8 cellular contexts compared by ENCODE assay signal in the genomic region with DNA sequence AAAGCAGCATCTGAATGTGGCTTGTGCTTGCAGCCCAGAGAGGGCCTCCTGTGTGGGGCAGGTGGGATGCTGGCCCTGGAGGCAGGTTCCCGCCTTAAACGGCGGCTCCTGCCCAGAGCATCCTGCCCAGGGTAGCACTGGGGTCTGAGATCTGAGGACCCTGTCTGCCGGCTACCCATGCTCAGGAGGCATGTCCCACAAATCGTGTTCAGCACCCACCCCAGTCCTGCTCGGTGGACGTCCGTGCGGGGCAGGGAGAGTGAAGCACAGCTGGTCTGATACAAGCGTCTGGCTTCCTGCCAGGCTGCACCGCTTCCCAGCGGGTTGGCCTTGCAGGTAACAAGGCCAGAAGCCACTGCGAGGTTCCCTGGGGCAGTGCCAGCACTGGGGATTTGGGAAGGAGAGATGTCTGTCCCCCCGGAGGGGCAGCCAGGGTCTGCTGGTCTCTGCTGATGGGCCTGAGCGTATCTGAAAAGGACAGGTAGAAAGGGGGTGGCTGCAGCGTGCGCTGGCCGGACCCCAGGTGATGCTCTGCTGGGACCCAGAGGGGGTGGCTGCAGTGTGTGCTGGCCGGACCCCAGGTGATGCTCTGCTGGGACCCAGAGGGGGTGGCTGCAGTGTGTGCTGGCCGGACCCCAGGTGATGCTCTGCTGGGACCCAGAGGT. TPM values are rescaled to one million over a fixed set of nuclear protein-coding genes. Genes with fewer than 3 reads are reported as not detected.
DNase-seq lines count a peak whose midpoint lies in the region; ATAC-seq, FAIRE-seq and TF ChIP-seq lines count a peak whose summit lies in the region.

No MANE protein-coding gene starts in this region.

- H3K9me3 ChIP-seq in HepG2 (ENCODE audit: low read length) (no peaks in the 10 kb centered on the region), upper lobe of right lung (no peaks in the 10 kb centered on the region), SK-N-SH (no peaks in the 10 kb centered on the region)

- peak overlapping the region; percentile 44 to 97 for H3K27ac Mint-ChIP-seq in activated naive CD4-positive, alpha-beta T cell treated with anti-CD3 and anti-CD28 coated beads, Interleukin-2, amount 50 U/mL, for 72 hours
- H3K27ac Mint-ChIP-seq in endothelial cell (ENCODE audit: unreplicated experiment), result no peak overlapping the region

- BruUV-seq in HepG2 (replicated peaks; lab: Mats Ljungman, UMichigan), result no TSS peak

- H3K9me2 ChIP-seq in SK-N-SH, result no peaks in the 10 kb centered on the region

- H3K36me3 Mint-ChIP-seq in activated T-cell treated with anti-CD3 and anti-CD28 coated beads, Interleukin-2, amount 50 U/mL, for 4 hours (ENCODE audit: insufficient read depth), result peaks cover 3% of the 10 kb centered on the region
- H3K36me3 Mint-ChIP-seq in activated naive CD4-positive, alpha-beta T cell treated with anti-CD3 and anti-CD28 coated beads, Interleukin-2, amount 50 U/mL, for 72 hours, result peaks cover 6 to 18% of the 10 kb centered on the region in 2 donors
- H3K36me3 Mint-ChIP-seq in endothelial cell (ENCODE audit: low read depth, unreplicated experiment), result peaks cover 3% of the 10 kb centered on the region

- H3K79me2 ChIP-seq in HepG2 (ENCODE audit: insufficient read depth, low read length) (peaks cover 18% of the 10 kb centered on the region), SK-N-SH (ENCODE audit: insufficient read depth) (peaks cover 67% of the 10 kb centered on the region)

- no peak overlapping the region for H2AFZ ChIP-seq in HepG2 (ENCODE audit: low read length)
- H2AFZ ChIP-seq in SK-N-SH (ENCODE audit: low read depth), result no peak overlapping the region

- no peak overlapping the region for H3K27ac ChIP-seq in HepG2 (ENCODE audit: extremely low read length, insufficient read depth, low read length)
- H3K27ac ChIP-seq in upper lobe of right lung, result peak overlapping the region; percentile 89
- peak overlapping the region in 1 of 2 experiments; percentile 50; a peak in 1 of 4 replicates for H3K27ac ChIP-seq in SK-N-SH (ENCODE audit: low read depth in 2 of 2, low read length in 1 of 2)

- H4K20me1 ChIP-seq in HepG2 (ENCODE audit: insufficient read depth, low read length), result peaks cover 2% of the 10 kb centered on the region; the same call in 1 of the 2 replicates
- 0 out of 2 replicates have a peak, but pooled peaks cover 23% of the 10 kb centered on the region for H4K20me1 ChIP-seq in SK-N-SH (ENCODE audit: insufficient read depth)

- FAIRE-seq in HepG2 (lab: Jason Lieb, UNC), result no peak

- DNase-seq in activated T-cell treated with anti-CD3 and anti-CD28 coated beads, Interleukin-2, amount 50 U/mL, for 4 hours, result no peak
- DNase-seq in activated T-cell treated with anti-CD3 and anti-CD28 coated beads, Interleukin-2, amount 50 U/mL, for 1 hour, result no peak
- no peak for DNase-seq in activated naive CD4-positive, alpha-beta T cell treated with anti-CD3 and anti-CD28 coated beads, Interleukin-2, amount 50 U/mL, for 72 hours (ENCODE audit: low spot score in 2 of 2)
- DNase-seq in HepG2 (ENCODE audit: low spot score), result no peak
- no peak for DNase-seq in upper lobe of right lung
- no peak for DNase-seq in SK-N-SH
- DNase-seq in endothelial cell (ENCODE audit: low spot score), result no peak
- DNase-seq in middle frontal gyrus (ENCODE audit: extremely low spot score, low spot score), result no peak

- H3K4me3 ChIP-seq in HepG2 (replicated peaks in 1 of 3; ENCODE audit: insufficient read depth in 1 of 3, low read depth in 2 of 3, low read length in 3 of 3) (no peak overlapping the region), upper lobe of right lung (no peak overlapping the region), SK-N-SH (ENCODE audit: low read depth in 2 of 2, low read length in 1 of 2) (no peak overlapping the region)

- TF ChIP-seq CTCF in HepG2 (CRISPR knock-in tag; IDR thresholded peaks at IDR 0.05) (no peak), upper lobe of right lung (IDR thresholded peaks at IDR 0.05) (no peak), SK-N-SH (IDR thresholded peaks at IDR 0.05) (no peak), endothelial cell (IDR thresholded peaks at IDR 0.05; ENCODE audit: unreplicated experiment) (no peak)

- in situ Hi-C loops in HepG2 (cut with HindIII; ENCODE audit: extremely low pct_ligation_motif_present, low pct_unique_long_range_greater_than_20kb), result no loop called here

- H3K36me3 ChIP-seq in HepG2 (replicated peaks in 1 of 2; ENCODE audit: control insufficient read depth in 1 of 2, insufficient read depth in 2 of 2, low read length in 2 of 2), result peaks cover 8 to 17% of the 10 kb centered on the region in 2 experiments; a peak in 4 of 5 replicates
- peaks cover 6% of the 10 kb centered on the region for H3K36me3 ChIP-seq in upper lobe of right lung
- peaks cover 0 to 21% of the 10 kb centered on the region in 2 experiments for H3K36me3 ChIP-seq in SK-N-SH (replicated peaks in 1 of 2; ENCODE audit: control insufficient read depth in 1 of 2, insufficient read depth in 2 of 2, low read length in 1 of 2)

- no peaks in the 10 kb centered on the region for H3F3A ChIP-seq in SK-N-SH (replicated peaks; ENCODE audit: insufficient read depth)

- H3K4me1 ChIP-seq in HepG2 (ENCODE audit: insufficient read depth, low read length) (peaks cover 21% of the 10 kb centered on the region), upper lobe of right lung (peaks cover 59% of the 10 kb centered on the region), SK-N-SH (ENCODE audit: control insufficient read depth in 1 of 2, insufficient read depth in 2 of 2, low read depth in 1 of 2, low read length in 1 of 2) (peaks cover 4 to 49% of the 10 kb centered on the region in 2 experiments; a peak in 2 of 4 replicates)

- H3K27me3 ChIP-seq in HepG2 (ENCODE audit: control insufficient read depth in 1 of 2, insufficient read depth in 2 of 2, low read length in 2 of 2), result no peaks in the 10 kb centered on the region
- no peaks in the 10 kb centered on the region for H3K27me3 ChIP-seq in upper lobe of right lung
- H3K27me3 ChIP-seq in SK-N-SH (ENCODE audit: insufficient read depth), result no peaks in the 10 kb centered on the region

- no peak for ATAC-seq in activated T-cell treated with anti-CD3 and anti-CD28 coated beads, Interleukin-2, amount 50 U/mL, for 4 hours
- no peak for ATAC-seq in activated naive CD4-positive, alpha-beta T cell treated with anti-CD3 and anti-CD28 coated beads, Interleukin-2, amount 50 U/mL, for 72 hours
- ATAC-seq in HepG2 (no peak), upper lobe of right lung (no peak)

- no peaks in the 10 kb centered on the region for H3K9me3 Mint-ChIP-seq in activated T-cell treated with anti-CD3 and anti-CD28 coated beads, Interleukin-2, amount 50 U/mL, for 4 hours
- H3K9me3 Mint-ChIP-seq in activated naive CD4-positive, alpha-beta T cell treated with anti-CD3 and anti-CD28 coated beads, Interleukin-2, amount 50 U/mL, for 72 hours, result no peaks in the 10 kb centered on the region
- no peaks in the 10 kb centered on the region for H3K9me3 Mint-ChIP-seq in endothelial cell (ENCODE audit: unreplicated experiment)

- no peak for TF ChIP-seq EP300 in HepG2 (IDR thresholded peaks at IDR 0.05; ENCODE audit: low read depth in 2 of 2, low read length in 2 of 2)
- TF ChIP-seq EP300 in HepG2 (CRISPR knock-in tag; IDR thresholded peaks at IDR 0.05; ENCODE audit: borderline replicate concordance), result no peak
- TF ChIP-seq EP300 in SK-N-SH (IDR thresholded peaks at IDR 0.05; ENCODE audit: borderline replicate concordance in 1 of 2, low read depth in 1 of 2, low read length in 1 of 2), result no peak

- H3K4me1 Mint-ChIP-seq in activated T-cell treated with anti-CD3 and anti-CD28 coated beads, Interleukin-2, amount 50 U/mL, for 4 hours (ENCODE audit: low read depth), result peaks cover 50% of the 10 kb centered on the region
- H3K4me1 Mint-ChIP-seq in endothelial cell (ENCODE audit: unreplicated experiment), result peaks cover 3% of the 10 kb centered on the region

- intact Hi-C loops in HepG2 (cut with micrococcal nuclease; ENCODE audit: unreplicated experiment), result no loop called here
- intact Hi-C loops in upper lobe of right lung (cut with DNase I), result no loop called here

- POLR2A ChIA-PET in HepG2 (lab: Yijun Ruan, JAX) (no interaction called here), SK-N-SH (lab: Yijun Ruan, JAX) (no interaction called here)

- TF ChIP-seq POLR2A in HepG2 (IDR thresholded peaks at IDR 0.05; ENCODE audit: insufficient read depth in 1 of 2, low read depth in 2 of 2, low read length in 2 of 2), result no peak

- H3K4me2 ChIP-seq in HepG2 (ENCODE audit: low read depth, low read length) (no peak overlapping the region), SK-N-SH (no peak overlapping the region)

- CTCF ChIA-PET in HepG2 (lab: Yijun Ruan, JAX; ENCODE audit: low intra/inter-chr PET ratio, low total read pairs) (no interaction called here), SK-N-SH (lab: Yijun Ruan, JAX) (interaction anchor here (0.6 to 3.8 kb wide), 10 partner anchors 10 to 477 kb away, joined by 3 to 16 read pairs (median 3); a partner anchor contains a TSS)

- WGBS in HepG2 (ENCODE audit: low lambda C conversion rate), result 95% methylated on average over 13 of the region's 20 CpGs
- 87% methylated on average over 15 of the region's 20 CpGs for WGBS in SK-N-SH (ENCODE audit: low lambda C conversion rate)

- H3K27me3 Mint-ChIP-seq in activated T-cell treated with anti-CD3 and anti-CD28 coated beads, Interleukin-2, amount 50 U/mL, for 4 hours (ENCODE audit: low read depth), result no peaks in the 10 kb centered on the region
- peaks cover 10% of the 10 kb centered on the region for H3K27me3 Mint-ChIP-seq in endothelial cell (ENCODE audit: unreplicated experiment)

- peak overlapping the region; percentile 51 for H3K4me3 Mint-ChIP-seq in activated T-cell treated with anti-CD3 and anti-CD28 coated beads, Interleukin-2, amount 50 U/mL, for 4 hours
- no peak overlapping the region for H3K4me3 Mint-ChIP-seq in endothelial cell (ENCODE audit: unreplicated experiment)

- TF ChIP-seq RAD21 in HepG2 (CRISPR knock-in tag; IDR thresholded peaks at IDR 0.05) (no peak), SK-N-SH (IDR thresholded peaks at IDR 0.05; ENCODE audit: low read length) (no peak)

- H3K9ac ChIP-seq in HepG2 (ENCODE audit: insufficient read depth, low read depth, low read length) (no peak overlapping the region), SK-N-SH (no peak overlapping the region)

RNA-seq across cellular contexts. Expression of a gene that starts 3.6 kb away (rescaled TPM):
- 10 to 100 TPM; 91.3 to 95.0 (median 93.4) TPM for total RNA-seq in activated T-cell treated with anti-CD3 and anti-CD28 coated beads, Interleukin-2, amount 50 U/mL, for 4 hours
- total RNA-seq in activated naive CD4-positive, alpha-beta T cell treated with anti-CD3 and anti-CD28 coated beads, Interleukin-2, amount 50 U/mL, for 72 hours, result 10 to 100 TPM; 84.4 to 98.2 TPM
- total RNA-seq in HepG2 (2016; rRNA removed; fragmentation: Illumina TruSeq; extraction: Trizol), result 16.2 and 21.5 TPM in 2 replicates
- total RNA-seq in HepG2 (2016; cell fraction: cytosol; rRNA removed; fragmentation: Illumina TruSeq; extraction: Trizol; ENCODE audit: low read depth), result 8.1 and 8.5 TPM in 2 replicates
- total RNA-seq in HepG2 (2016; cell fraction: insoluble cytoplasmic fraction; rRNA removed; fragmentation: Illumina TruSeq; extraction: Trizol), result 14.1 and 20.1 TPM in 2 replicates
- 15.9 and 17.7 TPM in 2 replicates for total RNA-seq in HepG2 (2016; cell fraction: membrane; rRNA removed; fragmentation: Illumina TruSeq; extraction: Trizol)
- total RNA-seq in HepG2 (2016; cell fraction: nucleus; rRNA removed; fragmentation: Illumina TruSeq; extraction: Trizol), result 12.3 and 17.7 TPM in 2 replicates
- 28.9 and 36.8 TPM in 2 replicates for polyA plus RNA-seq in HepG2 (2011; rRNA removed)
- 15.8 and 28.0 TPM in 2 replicates for polyA plus RNA-seq in HepG2 (2011; cell fraction: cytosol; rRNA removed)
- 241 and 327 TPM in 2 replicates for polyA plus RNA-seq in HepG2 (2011; cell fraction: nucleus; rRNA removed)
- 19.6 and 35.2 TPM in 2 replicates for polyA plus RNA-seq in HepG2 (2012)
- 10.4 and 11.2 TPM in 2 replicates for polyA plus RNA-seq in HepG2 (2016; cell fraction: cytosol; fragmentation: Illumina TruSeq; extraction: Trizol; ENCODE audit: low read depth)
- 19.9 and 22.8 TPM in 2 replicates for polyA plus RNA-seq in HepG2 (2016; cell fraction: insoluble cytoplasmic fraction; fragmentation: Illumina TruSeq; extraction: Trizol; ENCODE audit: low read depth)
- 15.2 and 16.9 TPM in 2 replicates for polyA plus RNA-seq in HepG2 (2016; cell fraction: membrane; fragmentation: Illumina TruSeq; extraction: Trizol; ENCODE audit: low read depth)
- polyA plus RNA-seq in HepG2 (2016; cell fraction: nucleus; fragmentation: Illumina TruSeq; extraction: Trizol; ENCODE audit: insufficient read depth, low read depth), result 56.6 and 60.9 TPM in 2 replicates
- polyA minus RNA-seq in HepG2 (2011; rRNA and poly(A)+ RNA removed; ENCODE audit: low replicate concordance), result 22.4 and 30.1 TPM in 2 replicates
- 9.7 and 11.7 TPM in 2 replicates for polyA minus RNA-seq in HepG2 (2011; cell fraction: cytosol; rRNA and poly(A)+ RNA removed)
- 14.4 and 18.2 TPM in 2 replicates for polyA minus RNA-seq in HepG2 (2011; cell fraction: nucleus; rRNA and poly(A)+ RNA removed)
- total RNA-seq in upper lobe of right lung, result 36.5 TPM
- polyA plus RNA-seq in SK-N-SH (2012; rRNA removed), result 36.7 and 50.6 TPM in 2 replicates
- 16.1 and 28.8 TPM in 2 replicates for polyA plus RNA-seq in SK-N-SH (2012; cell fraction: cytosol; rRNA removed)
- polyA plus RNA-seq in SK-N-SH (2012; cell fraction: nucleus; rRNA removed), result 246 and 320 TPM in 2 replicates
- total RNA-seq in endothelial cell (ENCODE audit: unreplicated experiment), result 33.1 TPM

RNA-seq across cellular contexts. Expression of a gene that starts 11.5 kb away (rescaled TPM):
- total RNA-seq in activated T-cell treated with anti-CD3 and anti-CD28 coated beads, Interleukin-2, amount 50 U/mL, for 4 hours, result 10 to 100 TPM; 24.4 to 27.9 (median 26.9) TPM
- 10 to 100 TPM; 22.5 to 23.4 TPM for total RNA-seq in activated naive CD4-positive, alpha-beta T cell treated with anti-CD3 and anti-CD28 coated beads, Interleukin-2, amount 50 U/mL, for 72 hours
- 12.5 and 19.0 TPM in 2 replicates for total RNA-seq in HepG2 (2016; rRNA removed; fragmentation: Illumina TruSeq; extraction: Trizol)
- total RNA-seq in HepG2 (2016; cell fraction: cytosol; rRNA removed; fragmentation: Illumina TruSeq; extraction: Trizol; ENCODE audit: low read depth), result 2.8 and 3.8 TPM in 2 replicates
- 9.4 and 19.8 TPM in 2 replicates for total RNA-seq in HepG2 (2016; cell fraction: insoluble cytoplasmic fraction; rRNA removed; fragmentation: Illumina TruSeq; extraction: Trizol)
- total RNA-seq in HepG2 (2016; cell fraction: membrane; rRNA removed; fragmentation: Illumina TruSeq; extraction: Trizol), result 6.0 and 7.6 TPM in 2 replicates
- total RNA-seq in HepG2 (2016; cell fraction: nucleus; rRNA removed; fragmentation: Illumina TruSeq; extraction: Trizol), result 18.8 and 19.9 TPM in 2 replicates
- polyA plus RNA-seq in HepG2 (2011; rRNA removed), result 14.4 and 18.7 TPM in 2 replicates
- polyA plus RNA-seq in HepG2 (2011; cell fraction: cytosol; rRNA removed), result 10.0 and 18.1 TPM in 2 replicates
- polyA plus RNA-seq in HepG2 (2011; cell fraction: nucleus; rRNA removed), result 88.6 and 104 TPM in 2 replicates
- 10.9 and 17.7 TPM in 2 replicates for polyA plus RNA-seq in HepG2 (2012)
- polyA plus RNA-seq in HepG2 (2016; cell fraction: cytosol; fragmentation: Illumina TruSeq; extraction: Trizol; ENCODE audit: low read depth), result 3.5 and 4.0 TPM in 2 replicates
- 9.5 and 12.3 TPM in 2 replicates for polyA plus RNA-seq in HepG2 (2016; cell fraction: insoluble cytoplasmic fraction; fragmentation: Illumina TruSeq; extraction: Trizol; ENCODE audit: low read depth)
- 4.9 and 5.3 TPM in 2 replicates for polyA plus RNA-seq in HepG2 (2016; cell fraction: membrane; fragmentation: Illumina TruSeq; extraction: Trizol; ENCODE audit: low read depth)
- polyA plus RNA-seq in HepG2 (2016; cell fraction: nucleus; fragmentation: Illumina TruSeq; extraction: Trizol; ENCODE audit: insufficient read depth, low read depth), result 54.2 and 57.7 TPM in 2 replicates
- 9.7 and 16.7 TPM in 2 replicates for polyA minus RNA-seq in HepG2 (2011; rRNA and poly(A)+ RNA removed; ENCODE audit: low replicate concordance)
- polyA minus RNA-seq in HepG2 (2011; cell fraction: cytosol; rRNA and poly(A)+ RNA removed), result 6.4 and 6.9 TPM in 2 replicates
- polyA minus RNA-seq in HepG2 (2011; cell fraction: nucleus; rRNA and poly(A)+ RNA removed), result 7.5 and 7.7 TPM in 2 replicates
- 17.6 TPM for total RNA-seq in upper lobe of right lung
- 23.3 and 26.7 TPM in 2 replicates for polyA plus RNA-seq in SK-N-SH (2012; rRNA removed)
- 6.7 and 11.5 TPM in 2 replicates for polyA plus RNA-seq in SK-N-SH (2012; cell fraction: cytosol; rRNA removed)
- polyA plus RNA-seq in SK-N-SH (2012; cell fraction: nucleus; rRNA removed), result 121 and 176 TPM in 2 replicates
- 18.7 TPM for total RNA-seq in endothelial cell (ENCODE audit: unreplicated experiment)

RNA-seq across cellular contexts. Expression of a gene that starts 18.8 kb away (rescaled TPM):
- total RNA-seq in activated T-cell treated with anti-CD3 and anti-CD28 coated beads, Interleukin-2, amount 50 U/mL, for 4 hours, result 1 to 10 TPM; 1.1 to 2.9 (median 1.4) TPM
- total RNA-seq in activated naive CD4-positive, alpha-beta T cell treated with anti-CD3 and anti-CD28 coated beads, Interleukin-2, amount 50 U/mL, for 72 hours, result 1 to 10 TPM; 2.1 to 2.5 TPM
- total RNA-seq in HepG2 (2016; rRNA removed; fragmentation: Illumina TruSeq; extraction: Trizol) (0.15 and 0.58 TPM in 2 replicates), upper lobe of right lung (3.0 TPM), endothelial cell (ENCODE audit: unreplicated experiment) (0.87 TPM)
- 0.20 and 0.35 TPM in 2 replicates for total RNA-seq in HepG2 (2016; cell fraction: cytosol; rRNA removed; fragmentation: Illumina TruSeq; extraction: Trizol; ENCODE audit: low read depth)
- total RNA-seq in HepG2 (2016; cell fraction: insoluble cytoplasmic fraction; rRNA removed; fragmentation: Illumina TruSeq; extraction: Trizol), result 0.19 TPM in 2 replicates
- total RNA-seq in HepG2 (2016; cell fraction: membrane; rRNA removed; fragmentation: Illumina TruSeq; extraction: Trizol), result 1.1 and 1.4 TPM in 2 replicates
- total RNA-seq in HepG2 (2016; cell fraction: nucleus; rRNA removed; fragmentation: Illumina TruSeq; extraction: Trizol), result 0.47 and 0.56 TPM in 2 replicates
- polyA plus RNA-seq in HepG2 (2011; rRNA removed) (1.1 TPM in 2 replicates), SK-N-SH (2012; rRNA removed) (1.3 and 2.4 TPM in 2 replicates)
- 0.99 and 1.7 TPM in 2 replicates for polyA plus RNA-seq in HepG2 (2011; cell fraction: cytosol; rRNA removed)
- polyA plus RNA-seq in HepG2 (2011; cell fraction: nucleus; rRNA removed), result 2.5 and 4.2 TPM in 2 replicates
- 1.6 and 3.8 TPM in 2 replicates for polyA plus RNA-seq in HepG2 (2012)
- 1.3 and 1.4 TPM in 2 replicates for polyA plus RNA-seq in HepG2 (2016; cell fraction: cytosol; fragmentation: Illumina TruSeq; extraction: Trizol; ENCODE audit: low read depth)
- 1.1 and 1.4 TPM in 2 replicates for polyA plus RNA-seq in HepG2 (2016; cell fraction: insoluble cytoplasmic fraction; fragmentation: Illumina TruSeq; extraction: Trizol; ENCODE audit: low read depth)
- polyA plus RNA-seq in HepG2 (2016; cell fraction: membrane; fragmentation: Illumina TruSeq; extraction: Trizol; ENCODE audit: low read depth), result 2.9 and 3.6 TPM in 2 replicates
- 2.0 and 2.3 TPM in 2 replicates for polyA plus RNA-seq in HepG2 (2016; cell fraction: nucleus; fragmentation: Illumina TruSeq; extraction: Trizol; ENCODE audit: insufficient read depth, low read depth)
- polyA minus RNA-seq in HepG2 (2011; rRNA and poly(A)+ RNA removed; ENCODE audit: low replicate concordance), result 0.78 and 0.84 TPM in 2 replicates
- 0.30 and 0.79 TPM in 2 replicates for polyA minus RNA-seq in HepG2 (2011; cell fraction: cytosol; rRNA and poly(A)+ RNA removed)
- polyA minus RNA-seq in HepG2 (2011; cell fraction: nucleus; rRNA and poly(A)+ RNA removed), result 0.37 and 0.39 TPM in 2 replicates
- 1.5 and 2.4 TPM in 2 replicates for polyA plus RNA-seq in SK-N-SH (2012; cell fraction: cytosol; rRNA removed)
- 7.8 and 11.2 TPM in 2 replicates for polyA plus RNA-seq in SK-N-SH (2012; cell fraction: nucleus; rRNA removed)

RNA-seq across cellular contexts. Expression of a gene that starts 55.5 kb away (rescaled TPM):
- total RNA-seq in activated T-cell treated with anti-CD3 and anti-CD28 coated beads, Interleukin-2, amount 50 U/mL, for 4 hours, result 10 to 100 TPM; 44.5 to 50.6 (median 48.3) TPM
- total RNA-seq in activated naive CD4-positive, alpha-beta T cell treated with anti-CD3 and anti-CD28 coated beads, Interleukin-2, amount 50 U/mL, for 72 hours, result 10 to 100 TPM; 49.6 to 50.9 TPM
- total RNA-seq in HepG2 (2016; rRNA removed; fragmentation: Illumina TruSeq; extraction: Trizol), result 5.8 and 15.7 TPM in 2 replicates
- total RNA-seq in HepG2 (2016; cell fraction: cytosol; rRNA removed; fragmentation: Illumina TruSeq; extraction: Trizol; ENCODE audit: low read depth), result 3.8 and 4.4 TPM in 2 replicates
- total RNA-seq in HepG2 (2016; cell fraction: insoluble cytoplasmic fraction; rRNA removed; fragmentation: Illumina TruSeq; extraction: Trizol), result 4.6 and 17.4 TPM in 2 replicates
- 4.6 and 5.1 TPM in 2 replicates for total RNA-seq in HepG2 (2016; cell fraction: membrane; rRNA removed; fragmentation: Illumina TruSeq; extraction: Trizol)
- 23.1 and 29.5 TPM in 2 replicates for total RNA-seq in HepG2 (2016; cell fraction: nucleus; rRNA removed; fragmentation: Illumina TruSeq; extraction: Trizol)
- polyA plus RNA-seq in HepG2 (2011; rRNA removed), result 14.6 and 23.7 TPM in 2 replicates
- 2.6 and 4.8 TPM in 2 replicates for polyA plus RNA-seq in HepG2 (2011; cell fraction: cytosol; rRNA removed)
- 276 and 340 TPM in 2 replicates for polyA plus RNA-seq in HepG2 (2011; cell fraction: nucleus; rRNA removed)
- 13.4 and 15.8 TPM in 2 replicates for polyA plus RNA-seq in HepG2 (2012)
- polyA plus RNA-seq in HepG2 (2016; cell fraction: cytosol; fragmentation: Illumina TruSeq; extraction: Trizol; ENCODE audit: low read depth), result 0.95 and 1.2 TPM in 2 replicates
- 3.6 and 4.4 TPM in 2 replicates for polyA plus RNA-seq in HepG2 (2016; cell fraction: insoluble cytoplasmic fraction; fragmentation: Illumina TruSeq; extraction: Trizol; ENCODE audit: low read depth)
- 0.86 and 2.1 TPM in 2 replicates for polyA plus RNA-seq in HepG2 (2016; cell fraction: membrane; fragmentation: Illumina TruSeq; extraction: Trizol; ENCODE audit: low read depth)
- 62.8 and 72.9 TPM in 2 replicates for polyA plus RNA-seq in HepG2 (2016; cell fraction: nucleus; fragmentation: Illumina TruSeq; extraction: Trizol; ENCODE audit: insufficient read depth, low read depth)
- polyA minus RNA-seq in HepG2 (2011; rRNA and poly(A)+ RNA removed; ENCODE audit: low replicate concordance), result 11.6 and 16.8 TPM in 2 replicates
- 2.7 and 4.0 TPM in 2 replicates for polyA minus RNA-seq in HepG2 (2011; cell fraction: cytosol; rRNA and poly(A)+ RNA removed)
- polyA minus RNA-seq in HepG2 (2011; cell fraction: nucleus; rRNA and poly(A)+ RNA removed), result 32.9 and 40.9 TPM in 2 replicates
- 51.3 TPM for total RNA-seq in upper lobe of right lung
- polyA plus RNA-seq in SK-N-SH (2012; rRNA removed), result 40.4 and 42.8 TPM in 2 replicates
- 4.9 and 9.1 TPM in 2 replicates for polyA plus RNA-seq in SK-N-SH (2012; cell fraction: cytosol; rRNA removed)
- polyA plus RNA-seq in SK-N-SH (2012; cell fraction: nucleus; rRNA removed), result 290 and 343 TPM in 2 replicates
- 48.5 TPM for total RNA-seq in endothelial cell (ENCODE audit: unreplicated experiment)
